1 cellular context compared by ENCODE assay signal in the genomic region with DNA sequence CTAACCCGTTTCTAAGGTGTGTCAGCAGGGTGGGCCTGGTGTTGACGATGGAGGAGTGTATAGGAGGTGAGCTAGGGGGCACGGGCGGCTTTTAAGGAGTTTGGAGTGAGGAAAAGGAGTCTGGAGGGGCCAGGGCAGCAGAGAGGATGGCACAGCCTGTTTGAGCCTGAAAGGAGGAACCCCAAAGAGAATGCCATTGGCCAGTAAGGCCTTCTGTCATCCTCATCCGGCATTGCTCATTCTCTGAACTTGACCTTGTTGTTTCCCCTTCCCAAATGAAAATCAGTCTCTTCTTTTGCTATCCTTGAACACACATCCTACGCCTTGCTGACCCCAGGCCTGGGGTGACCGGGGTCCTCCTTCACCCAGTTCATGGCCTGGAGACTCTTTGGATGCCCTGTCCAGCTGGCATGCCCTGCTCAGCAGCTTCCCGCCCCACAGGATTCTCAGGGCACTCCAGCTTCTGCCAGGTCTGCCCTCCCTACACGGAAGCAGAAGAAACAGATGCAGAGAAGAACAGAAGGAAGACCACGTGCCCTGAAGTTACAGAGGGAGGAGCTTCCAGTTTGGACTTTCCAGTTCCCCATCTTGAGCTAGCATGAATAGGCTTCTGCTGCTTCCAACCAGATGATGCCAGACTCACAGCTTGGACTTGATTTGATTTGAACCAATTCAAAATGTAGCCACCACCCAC.
TF ChIP-seq lines count a peak whose summit lies in the region.

No MANE protein-coding gene starts in this region.

TF ChIP-seq in IMR-90, 13 proteins besides CTCF, POLR2A, EP300 and RAD21 (continued from another document):
- TF ChIP-seq MAFK (IDR thresholded peaks at IDR 0.05; ENCODE audit: low read depth, low read length) (no peak), USF2 (IDR thresholded peaks at IDR 0.05; ENCODE audit: low read depth, low read length) (no peak), MXI1 (IDR thresholded peaks at IDR 0.05; ENCODE audit: borderline replicate concordance, low read depth, low read length) (no peak), CHD1 (IDR thresholded peaks at IDR 0.05; ENCODE audit: low read depth, low read length) (no peak)
- TF ChIP-seq, protein P1, sequence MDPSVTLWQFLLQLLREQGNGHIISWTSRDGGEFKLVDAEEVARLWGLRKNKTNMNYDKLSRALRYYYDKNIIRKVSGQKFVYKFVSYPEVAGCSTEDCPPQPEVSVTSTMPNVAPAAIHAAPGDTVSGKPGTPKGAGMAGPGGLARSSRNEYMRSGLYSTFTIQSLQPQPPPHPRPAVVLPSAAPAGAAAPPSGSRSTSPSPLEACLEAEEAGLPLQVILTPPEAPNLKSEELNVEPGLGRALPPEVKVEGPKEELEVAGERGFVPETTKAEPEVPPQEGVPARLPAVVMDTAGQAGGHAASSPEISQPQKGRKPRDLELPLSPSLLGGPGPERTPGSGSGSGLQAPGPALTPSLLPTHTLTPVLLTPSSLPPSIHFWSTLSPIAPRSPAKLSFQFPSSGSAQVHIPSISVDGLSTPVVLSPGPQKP (IDR thresholded peaks at IDR 0.05; ENCODE audit: borderline replicate concordance, low read depth, low read length), result no peak
